12 cellular contexts compared by ENCODE assay signal in genomic region chr13:43094901-43095300, GRCh38.
DNase-seq lines count a peak whose midpoint lies in the region; ATAC-seq and TF ChIP-seq lines count a peak whose summit lies in the region.
"Had no signal": no experiment of that assay in that cellular context is flagged by ENCODE, and none has a peak within 500 bp of the region (broad histone marks: within the 10 kb centered on the region; RNA-seq: fewer than 3 reads in every experiment).

No MANE protein-coding gene starts in this region.

- H3K4me3 ChIP-seq in MM.1S (ENCODE audit: low read length) (no peak overlapping the region), HAP-1 (no peak overlapping the region), PC-9 (no peak overlapping the region)
- H3K4me3 ChIP-seq: K562, skin epidermis had no signal

- H3K9me2 ChIP-seq in MM.1S (replicated peaks; ENCODE audit: insufficient read depth, low read length) (no peaks in the 10 kb centered on the region), PC-9 (ENCODE audit: insufficient read depth) (no peaks in the 10 kb centered on the region)

- in situ Hi-C loops in HAP-1 (cut with MboI; ENCODE audit: low sequenced_read_pairs) = no loop called here

- 0 out of 2 replicates have a peak, but pooled peaks cover 7% of the 10 kb centered on the region for H3K4me1 ChIP-seq in MM.1S (ENCODE audit: low read length)
- no peaks in the 10 kb centered on the region for H3K4me1 ChIP-seq in HAP-1
- H3K4me1 ChIP-seq in PC-9 (replicated peaks; ENCODE audit: insufficient read depth) = no peaks in the 10 kb centered on the region

- intact Hi-C loops in PC-9 (cut with micrococcal nuclease; ENCODE audit: unreplicated experiment) (no loop called here), left ventricle myocardium superior (cut with micrococcal nuclease) (no loop called here)

- H3K9me3 ChIP-seq in MM.1S (replicated peaks; ENCODE audit: insufficient read depth, low read length) (no peaks in the 10 kb centered on the region), HAP-1 (no peaks in the 10 kb centered on the region), PC-9 (ENCODE audit: insufficient read depth, low read depth) (no peaks in the 10 kb centered on the region; the same call in 1 of the 2 replicates)

- no peak for TF ChIP-seq POLR2A in erythroblast (IDR thresholded peaks at IDR 0.05; ENCODE audit: low read length)

- POLR2A ChIA-PET in PC-9 (lab: Charles Lee; ENCODE audit: unreplicated experiment) = interaction anchor here (0.6 kb wide), 1 partner anchor 81 kb away, joined by 5 read pairs; no protein-coding TSS in a partner anchor

- ATAC-seq in GM19035 (IDR thresholded peaks at IDR 0.05; ENCODE audit: unreplicated experiment) = peak; percentile 93
- ATAC-seq in HG02798 (IDR thresholded peaks at IDR 0.05; ENCODE audit: poor library complexity, unreplicated experiment) = peak; percentile 91
- no peak for ATAC-seq in left ventricle myocardium superior
- ATAC-seq: K562, Panc1 had no signal

- no peaks in the 10 kb centered on the region for H3K79me2 ChIP-seq in MM.1S (ENCODE audit: low read length)
- H3K79me2 ChIP-seq in PC-9 (ENCODE audit: low read depth) = no peaks in the 10 kb centered on the region

- H4K20me1 ChIP-seq in MM.1S (ENCODE audit: insufficient read depth, low read length) (no peaks in the 10 kb centered on the region), PC-9 (ENCODE audit: insufficient read depth) (no peaks in the 10 kb centered on the region)

- peak; percentile 19 for DNase-seq in ELR (ENCODE audit: low read depth)
- DNase-seq in MM.1S = peak; percentile 17
- no peak for DNase-seq in HAP-1 (ENCODE audit: low spot score in 2 of 2)
- DNase-seq in PC-9 = no peak
- DNase-seq in erythroblast (lab: John Stamatoyannopoulos, UW) = no peak
- DNase-seq in left ventricle myocardium superior = no peak
- DNase-seq: activated CD4-positive, alpha-beta T cell treated with anti-CD3 and anti-CD28 coated beads, Interleukin-2, amount 10 ng/mL, durations not matched to agents 7 days and 5 days had no signal

- CTCF ChIA-PET in PC-9 (lab: Charles Lee) = no interaction called here

- H3F3A ChIP-seq in MM.1S (ENCODE audit: insufficient read depth, low read length) = no peaks in the 10 kb centered on the region; the same call in 1 of the 2 replicates
- H3F3A ChIP-seq in PC-9 (ENCODE audit: insufficient read depth, low read depth) = no peaks in the 10 kb centered on the region

- H3K36me3 ChIP-seq in MM.1S (replicated peaks; ENCODE audit: insufficient read depth, low read length) (no peaks in the 10 kb centered on the region), HAP-1 (replicated peaks) (no peaks in the 10 kb centered on the region), PC-9 (ENCODE audit: low read depth) (no peaks in the 10 kb centered on the region)

- H3K9ac ChIP-seq in MM.1S (ENCODE audit: low read length) = no peak overlapping the region

- H3K27ac ChIP-seq in MM.1S (ENCODE audit: low read length) (no peak overlapping the region), PC-9 (no peak overlapping the region)

- no TSS peak for BruUV-seq in PC-9 (replicated peaks; lab: Mats Ljungman, UMichigan)

- TF ChIP-seq CTCF in MM.1S (IDR thresholded peaks at IDR 0.05; ENCODE audit: low read length) = no peak
- TF ChIP-seq CTCF in PC-9 (conservative IDR thresholded peaks at IDR 0.05) = no peak

- H3K4me2 ChIP-seq in MM.1S (ENCODE audit: low read depth, low read length) (no peak overlapping the region), PC-9 (no peak overlapping the region)

- H2AFZ ChIP-seq in MM.1S (ENCODE audit: low read length) (no peak overlapping the region), PC-9 (no peak overlapping the region)

- H3K27me3 ChIP-seq in MM.1S (replicated peaks; ENCODE audit: insufficient read depth, low read length) = no peaks in the 10 kb centered on the region
- H3K27me3 ChIP-seq in HAP-1 (ENCODE audit: low read depth) = no peaks in the 10 kb centered on the region
- no peaks in the 10 kb centered on the region for H3K27me3 ChIP-seq in PC-9 (ENCODE audit: insufficient read depth, low read depth)

Comparison
In these comparisons a context has a peak if more than half of its experiments do, and no peak if none do; other contexts are left out.
1. DNase-seq: peak in ELR (single experiment) and MM.1S (single experiment); none in HAP-1 (0 of 2), PC-9 (0 of 2), erythroblast (0 of 2) and left ventricle myocardium superior (single experiment).